In genomic region chr6:16639689-16640480, GRCh38 we compare ENCODE assay signal across 12 cellular contexts.
A peak's percentile ranks its signal among the peaks of the same experiment; 100 is the strongest.
DNase-seq lines count a peak whose midpoint lies in the region; ATAC-seq and TF ChIP-seq lines count a peak whose summit lies in the region.
"Had no signal": no experiment of that assay in that cellular context is flagged by ENCODE, and none has a peak within 500 bp of the region (broad histone marks: within the 10 kb centered on the region; RNA-seq: fewer than 3 reads in every experiment).

No MANE protein-coding gene starts in this region.

- no peaks in the 10 kb centered on the region for H3K4me1 ChIP-seq in hepatocyte (ENCODE audit: insufficient read depth)
- H3K4me1 ChIP-seq in Peyer's patch: no peaks in the 10 kb centered on the region

- no peak overlapping the region for H3K4me2 ChIP-seq in hepatocyte

- no peaks in the 10 kb centered on the region for H3K27me3 ChIP-seq in AG04450 (ENCODE audit: control insufficient read depth, insufficient read depth, low read length)
- H3K27me3 ChIP-seq in hepatocyte: no peaks in the 10 kb centered on the region
- no peaks in the 10 kb centered on the region for H3K27me3 ChIP-seq in Peyer's patch
- H3K27me3 ChIP-seq: neutrophil had no signal

- TF ChIP-seq CTCF in AG04450 (IDR thresholded peaks at IDR 0.05; ENCODE audit: low read depth, low read length) (no peak), astrocyte of the cerebellum (IDR thresholded peaks at IDR 0.05; ENCODE audit: low read depth, low read length, missing control alignments) (no peak), hepatocyte (IDR thresholded peaks at IDR 0.05; ENCODE audit: poor library complexity) (no peak), Peyer's patch (IDR thresholded peaks at IDR 0.05) (no peak)

- H3K36me3 ChIP-seq in hepatocyte (replicated peaks; ENCODE audit: insufficient read depth, low read depth) (no peaks in the 10 kb centered on the region), Peyer's patch (peaks cover 0 to 5% (median 0%) of the 10 kb centered on the region in 3 donors)

- in situ Hi-C loops in astrocyte of the cerebellum (cut with HindIII; ENCODE audit: low sequenced_read_pairs): no loop called here

- DNase-seq in AG04450 (ENCODE audit: low read depth, low spot score) (peak; percentile 50), HT1080 (ENCODE audit: low read depth) (peak; percentile 90), astrocyte of the cerebellum (ENCODE audit: low read depth) (peak; percentile 43), hepatocyte (ENCODE audit: low spot score) (peak; percentile 16), Peyer's patch (no peak), NCI-H345 (lab: John Stamatoyannopoulos, UW) (no peak)
- no peak for DNase-seq in stimulated activated CD4-positive, alpha-beta T cell treated with anti-CD3 and anti-CD28 coated beads, Interleukin-4, amount 100 ng/mL, for 4 hours
- DNase-seq: activated CD4-positive, alpha-beta T cell treated with anti-CD3 and anti-CD28 coated beads for 4 hours; NCI-H2029 had no signal

- POLR2A ChIA-PET in AG04450 (lab: Yijun Ruan, JAX): no interaction called here

- H3K27ac ChIP-seq in AG04450 (ENCODE audit: low read depth, low read length): peak overlapping the region; percentile 34
- H3K27ac ChIP-seq in hepatocyte: no peak overlapping the region
- no peak overlapping the region for H3K27ac ChIP-seq in Peyer's patch
- H3K27ac ChIP-seq: C4-2B, neutrophil had no signal

- CTCF ChIA-PET in AG04450 (lab: Charles Lee): no interaction called here

- ATAC-seq in GM21737 (IDR thresholded peaks at IDR 0.05; ENCODE audit: unreplicated experiment): no peak

- H3K9me3 ChIP-seq in AG04450 (ENCODE audit: control insufficient read depth, insufficient read depth, low read length) (no peaks in the 10 kb centered on the region), hepatocyte (ENCODE audit: low read depth) (no peaks in the 10 kb centered on the region), Peyer's patch (no peaks in the 10 kb centered on the region)
- H3K9me3 ChIP-seq: neutrophil had no signal

- TF ChIP-seq POLR2A in Peyer's patch (IDR thresholded peaks at IDR 0.05): no peak

- no peak overlapping the region for H2AFZ ChIP-seq in hepatocyte

- H3K9me2 ChIP-seq in hepatocyte (replicated peaks; ENCODE audit: insufficient read depth): no peaks in the 10 kb centered on the region

- no peak overlapping the region for H3K4me3 ChIP-seq in AG04450 (ENCODE audit: low read depth, low read length)
- no peak overlapping the region for H3K4me3 ChIP-seq in astrocyte of the cerebellum (ENCODE audit: low read depth, low read length)
- no peak overlapping the region for H3K4me3 ChIP-seq in hepatocyte
- no peak overlapping the region for H3K4me3 ChIP-seq in Peyer's patch

- H3K79me2 ChIP-seq in hepatocyte: peaks cover 5% of the 10 kb centered on the region

- H4K20me1 ChIP-seq in hepatocyte (ENCODE audit: insufficient read depth, poor library complexity, severe bottlenecking): no peaks in the 10 kb centered on the region

- WGBS in hepatocyte (ENCODE audit: low lambda C conversion rate, missing lambda C conversion rate): 95% methylated on average over 10 of the region's 10 CpGs

Comparison
In these comparisons a context has a peak if more than half of its experiments do, and no peak if none do; other contexts are left out.
1. DNase-seq: peak in AG04450 (single experiment), HT1080 (single experiment), astrocyte of the cerebellum (single experiment) and hepatocyte (single experiment); none in Peyer's patch (0 of 3), NCI-H345 (single experiment) and stimulated activated CD4-positive, alpha-beta T cell treated with anti-CD3 and anti-CD28 coated beads, Interleukin-4, amount 100 ng/mL, for 4 hours (0 of 2).